Comparison of ENCODE assay signal across 9 cellular contexts in the genomic region with DNA sequence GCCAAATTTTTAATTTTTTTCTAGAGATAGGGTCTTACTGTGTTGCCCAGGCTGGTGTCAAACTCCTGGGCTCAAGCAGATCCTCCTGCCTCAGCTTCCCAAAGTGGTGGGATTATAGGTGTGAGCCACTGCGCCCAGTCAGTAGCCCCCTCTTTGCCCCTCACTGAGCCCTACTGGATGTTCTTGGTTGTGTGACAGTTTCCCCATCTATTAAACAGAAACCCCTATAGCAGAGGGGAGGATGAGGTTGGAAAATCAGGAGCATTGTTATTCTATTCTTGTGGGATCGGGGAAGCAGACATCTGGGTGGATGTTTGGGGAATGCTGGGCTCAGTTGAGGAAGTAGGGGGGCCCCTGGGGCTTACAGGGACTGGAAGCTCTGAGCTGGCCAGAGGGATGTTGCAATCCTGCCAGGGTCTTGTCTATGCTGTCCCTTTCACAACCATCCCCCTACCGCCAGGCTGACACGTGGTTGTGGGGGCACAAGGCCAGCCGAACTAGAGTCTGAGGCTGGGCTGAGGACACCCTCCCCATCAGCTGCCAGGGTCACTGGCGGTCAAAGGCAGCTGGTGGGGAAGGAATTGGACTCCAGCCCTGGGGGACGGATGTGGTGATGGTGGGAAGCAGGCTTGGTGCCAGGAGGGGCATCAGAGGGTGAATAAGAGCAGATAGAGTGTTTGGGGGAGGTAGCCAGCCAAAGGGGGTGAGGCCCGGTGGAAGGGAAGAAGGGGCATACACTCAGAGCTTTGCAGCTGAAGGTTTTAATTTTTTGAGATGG. TPM values are rescaled to one million over a fixed set of nuclear protein-coding genes. Genes with fewer than 3 reads are reported as not detected.
A peak's percentile ranks its signal among the peaks of the same experiment; 100 is the strongest.
DNase-seq lines count a peak whose midpoint lies in the region; ATAC-seq and TF ChIP-seq lines count a peak whose summit lies in the region.
"Had no signal": no experiment of that assay in that cellular context is flagged by ENCODE, and none has a peak within 500 bp of the region (broad histone marks: within the 10 kb centered on the region; RNA-seq: fewer than 3 reads in every experiment).

No MANE protein-coding gene starts in this region.

- ATAC-seq in GM21367 (IDR thresholded peaks at IDR 0.05; ENCODE audit: unreplicated experiment) (no peak), HG03159 (IDR thresholded peaks at IDR 0.05; ENCODE audit: unreplicated experiment) (no peak)

- no peak overlapping the region for H2AFZ ChIP-seq in fibroblast of lung (ENCODE audit: low read length)

- no peaks in the 10 kb centered on the region for H3K9me3 Mint-ChIP-seq in CD4-positive, alpha-beta memory T cell

- H3K36me3 ChIP-seq in fibroblast of lung (ENCODE audit: control insufficient read depth, insufficient read depth, low read length): no peaks in the 10 kb centered on the region
- H3K36me3 ChIP-seq in CD4-positive, alpha-beta memory T cell (ENCODE audit: insufficient read depth, low read length): no peaks in the 10 kb centered on the region

- H3K4me1 Mint-ChIP-seq in CD4-positive, alpha-beta memory T cell: peaks cover 0 to 9% (median 4%) of the 10 kb centered on the region in 4 donors

- H3K79me2 ChIP-seq in fibroblast of lung (ENCODE audit: control insufficient read depth, insufficient read depth, low read length): no peaks in the 10 kb centered on the region

- no peak overlapping the region for H3K27ac Mint-ChIP-seq in CD4-positive, alpha-beta memory T cell

- TF ChIP-seq CTCF in fibroblast of lung (conservative IDR thresholded peaks at IDR 0.05 in 1 of 2, IDR thresholded peaks at IDR 0.05 in 1 of 2; ENCODE audit: low read depth in 1 of 2, low read length in 2 of 2): no peak

- H3K9ac ChIP-seq in fibroblast of lung (ENCODE audit: insufficient read depth, low read length): no peak overlapping the region

- no peaks in the 10 kb centered on the region for H4K20me1 ChIP-seq in fibroblast of lung (ENCODE audit: control insufficient read depth, extremely low read depth, insufficient read depth, low read length)

- no peak overlapping the region for H3K4me3 Mint-ChIP-seq in CD4-positive, alpha-beta memory T cell

- CTCF ChIA-PET in CD4-positive, alpha-beta memory T cell (lab: Charles Lee; ENCODE audit: partially characterized antibody): no interaction called here

- peak; percentile 56 for DNase-seq in HT1080 (ENCODE audit: low read depth)
- peak; percentile 19 to 91 for DNase-seq in fibroblast of lung (ENCODE audit: low read depth in 2 of 2)
- DNase-seq in pons (ENCODE audit: low spot score): peak; percentile 84
- DNase-seq in CD4-positive, alpha-beta memory T cell: no peak
- DNase-seq: SHP77 treated with DMSO at 0.1 percent for 48 hours; stimulated activated CD4-positive, alpha-beta T cell treated with anti-CD3 and anti-CD28 coated beads, Interleukin-12 subunit alpha, Interleukin-12 subunit beta, amount 100 ng/mL, for 4 hours had no signal

- H3K4me3 ChIP-seq in fibroblast of lung (replicated peaks in 1 of 4; ENCODE audit: control extremely low read depth in 1 of 4, insufficient read depth in 1 of 4, low read depth in 3 of 4, low read length in 4 of 4): no peak overlapping the region
- no peak overlapping the region for H3K4me3 ChIP-seq in CD4-positive, alpha-beta memory T cell (ENCODE audit: low read length in 2 of 2)

- no peak overlapping the region for H3K27ac ChIP-seq in fibroblast of lung (ENCODE audit: insufficient read depth, low read length)
- H3K27ac ChIP-seq in CD4-positive, alpha-beta memory T cell (ENCODE audit: low read depth, low read length): no peak overlapping the region

- peaks cover 10 to 19% of the 10 kb centered on the region in 2 donors for H3K27me3 Mint-ChIP-seq in CD4-positive, alpha-beta memory T cell

- H3K9me3 ChIP-seq in fibroblast of lung (ENCODE audit: control insufficient read depth, insufficient read depth, low read depth, low read length): no peaks in the 10 kb centered on the region
- H3K9me3 ChIP-seq in CD4-positive, alpha-beta memory T cell (ENCODE audit: control insufficient read depth in 1 of 2, low read length in 2 of 2): no peaks in the 10 kb centered on the region

- POLR2A ChIA-PET in CD4-positive, alpha-beta memory T cell (lab: Charles Lee; ENCODE audit: partially characterized antibody): interaction anchor here (0.8 kb wide), 1 partner anchor 9 kb away, joined by 3 read pairs; no protein-coding TSS in a partner anchor

- H3K4me2 ChIP-seq in fibroblast of lung (ENCODE audit: extremely low read depth, insufficient read depth, low read length): peak overlapping the region; percentile 25

- intact Hi-C loops in CD4-positive, alpha-beta memory T cell (cut with micrococcal nuclease): no loop called here

- H3K4me1 ChIP-seq in fibroblast of lung (ENCODE audit: control insufficient read depth, extremely low read depth, insufficient read depth, low read length): peaks cover 12% of the 10 kb centered on the region
- no peaks in the 10 kb centered on the region for H3K4me1 ChIP-seq in CD4-positive, alpha-beta memory T cell (ENCODE audit: insufficient read depth, low read length)

- H3K36me3 Mint-ChIP-seq in CD4-positive, alpha-beta memory T cell: no peaks in the 10 kb centered on the region

- H3K27me3 ChIP-seq in fibroblast of lung (ENCODE audit: control insufficient read depth, insufficient read depth, low read length): no peaks in the 10 kb centered on the region
- no peaks in the 10 kb centered on the region for H3K27me3 ChIP-seq in CD4-positive, alpha-beta memory T cell (ENCODE audit: insufficient read depth, low read length)

RNA-seq across cellular contexts. Expression of gene APOC1, which starts 10.9 kb away (rescaled TPM):
- total RNA-seq in HT1080 (2014; rRNA removed; shearing (Covaris generic)): 0.37 and 2.7 TPM in 2 replicates
- 0.44 and 21.9 TPM in 2 replicates for polyA plus RNA-seq in HT1080 (2015; cell fraction: cytosol; rRNA removed)
- 0.43 TPM in 1 of 2 replicates, not detected in the other for polyA plus RNA-seq in HT1080 (2015; cell fraction: nucleus; rRNA removed)
- 2.3 and 8.0 TPM in 2 replicates for total RNA-seq in fibroblast of lung
- 1.3 and 2.6 TPM in 2 replicates for polyA plus RNA-seq in fibroblast of lung
- polyA plus RNA-seq in fibroblast of lung (2012): 2.7 and 8.2 TPM in 2 replicates
- polyA minus RNA-seq in fibroblast of lung (ENCODE audit: low replicate concordance): not detected in 2 replicates
- total RNA-seq in CD4-positive, alpha-beta memory T cell: 1 to 10 TPM; 6.4 to 7.0 TPM
- not detected for polyA plus RNA-seq in CD4-positive, alpha-beta memory T cell

RNA-seq across cellular contexts. Expression of gene APOC4, which starts 16.7 kb away (rescaled TPM):
- total RNA-seq in HT1080 (2014; rRNA removed; shearing (Covaris generic)): not detected in 2 replicates
- not detected in 2 replicates for polyA plus RNA-seq in HT1080 (2015; cell fraction: cytosol; rRNA removed)
- polyA plus RNA-seq in HT1080 (2015; cell fraction: nucleus; rRNA removed): not detected in 2 replicates
- not detected in 2 replicates for total RNA-seq in fibroblast of lung
- polyA plus RNA-seq in fibroblast of lung: not detected in 2 replicates
- polyA plus RNA-seq in fibroblast of lung (2012): not detected in 2 replicates
- not detected in 2 replicates for polyA minus RNA-seq in fibroblast of lung (ENCODE audit: low replicate concordance)
- total RNA-seq in CD4-positive, alpha-beta memory T cell: not detected
- not detected for polyA plus RNA-seq in CD4-positive, alpha-beta memory T cell
- total RNA-seq: bronchial epithelial cell had no signal

RNA-seq across cellular contexts. Expression of gene APOE, which starts 19.7 kb away (rescaled TPM):
- 1.4 and 1.9 TPM in 2 replicates for total RNA-seq in HT1080 (2014; rRNA removed; shearing (Covaris generic))
- polyA plus RNA-seq in HT1080 (2015; cell fraction: cytosol; rRNA removed): 0.88 and 2.1 TPM in 2 replicates
- 1.5 and 2.5 TPM in 2 replicates for polyA plus RNA-seq in HT1080 (2015; cell fraction: nucleus; rRNA removed)
- total RNA-seq in fibroblast of lung: 35.0 and 339 TPM in 2 replicates
- polyA plus RNA-seq in fibroblast of lung: 1.5 and 13.4 TPM in 2 replicates
- polyA plus RNA-seq in fibroblast of lung (2012): 1.9 and 20.7 TPM in 2 replicates
- 1.3 TPM in 1 of 2 replicates, not detected in the other for polyA minus RNA-seq in fibroblast of lung (ENCODE audit: low replicate concordance)
- total RNA-seq in CD4-positive, alpha-beta memory T cell: 10 to 100 TPM in 1 of 2 experiments, 1 to 10 TPM in 1; 9.0 to 11.9 TPM
- polyA plus RNA-seq in CD4-positive, alpha-beta memory T cell: not detected

RNA-seq across cellular contexts. Expression of gene APOC2, which starts 20.5 kb away (rescaled TPM):
- not detected in 2 replicates for total RNA-seq in HT1080 (2014; rRNA removed; shearing (Covaris generic))
- polyA plus RNA-seq in HT1080 (2015; cell fraction: cytosol; rRNA removed): not detected in 2 replicates
- polyA plus RNA-seq in HT1080 (2015; cell fraction: nucleus; rRNA removed): not detected in 2 replicates
- not detected in 2 replicates for total RNA-seq in fibroblast of lung
- polyA plus RNA-seq in fibroblast of lung: not detected in 2 replicates
- polyA plus RNA-seq in fibroblast of lung (2012): not detected in 2 replicates
- polyA minus RNA-seq in fibroblast of lung (ENCODE audit: low replicate concordance): not detected in 2 replicates
- under 1 TPM in 1 of 2 experiments, not detected in 1; 0.49 TPM for total RNA-seq in CD4-positive, alpha-beta memory T cell
- polyA plus RNA-seq in CD4-positive, alpha-beta memory T cell: not detected
- total RNA-seq: bronchial epithelial cell had no signal

RNA-seq across cellular contexts. Expression of gene CLPTM1, which starts 29.9 kb away (rescaled TPM):
- total RNA-seq in HT1080 (2014; rRNA removed; shearing (Covaris generic)): 34.2 and 51.5 TPM in 2 replicates
- polyA plus RNA-seq in HT1080 (2015; cell fraction: cytosol; rRNA removed): 52.2 and 58.0 TPM in 2 replicates
- 101 and 107 TPM in 2 replicates for polyA plus RNA-seq in HT1080 (2015; cell fraction: nucleus; rRNA removed)
- total RNA-seq in fibroblast of lung: 34.7 and 46.7 TPM in 2 replicates
- polyA plus RNA-seq in fibroblast of lung: 54.4 and 86.0 TPM in 2 replicates
- polyA plus RNA-seq in fibroblast of lung (2012): 67.2 and 96.5 TPM in 2 replicates
- polyA minus RNA-seq in fibroblast of lung (ENCODE audit: low replicate concordance): 249 and 294 TPM in 2 replicates
- 10 to 100 TPM; 85.1 to 86.4 TPM for total RNA-seq in CD4-positive, alpha-beta memory T cell
- 10 to 100 TPM; 16.6 to 27.5 TPM for polyA plus RNA-seq in CD4-positive, alpha-beta memory T cell

Comparison
In these comparisons a context has a peak if more than half of its experiments do, and no peak if none do; other contexts are left out.
1. DNase-seq: peak in HT1080 (single experiment), fibroblast of lung (2 of 2) and pons (single experiment); none in CD4-positive, alpha-beta memory T cell (0 of 5).